Comparison of ENCODE assay signal across 19 cellular contexts in genomic region chr3:135034291-135034768, GRCh38.
DNase-seq lines count a peak whose midpoint lies in the region; ATAC-seq, FAIRE-seq and TF ChIP-seq lines count a peak whose summit lies in the region.
"Had no signal": no experiment of that assay in that cellular context is flagged by ENCODE, and none has a peak within 500 bp of the region (broad histone marks: within the 10 kb centered on the region; RNA-seq: fewer than 3 reads in every experiment).

No MANE protein-coding gene starts in this region.

- H2BK5ac ChIP-seq in mesendoderm (ENCODE audit: low read length) = no peak overlapping the region

- H2BK120ac ChIP-seq in mesendoderm (ENCODE audit: low read depth, low read length) = no peak overlapping the region

- no peaks in the 10 kb centered on the region for H3K79me1 ChIP-seq in mesendoderm (ENCODE audit: low read length)

- ATAC-seq in GM19324 (IDR thresholded peaks at IDR 0.05; ENCODE audit: low FRiP score, unreplicated experiment) = no peak
- ATAC-seq: K562; stimulated activated naive CD8-positive, alpha-beta T cell treated with anti-CD3 and anti-CD28 coated beads, Interleukin-15, Interleukin-2, amounts not matched to agents 100 U/mL and 50 U/mL, for 24 hours had no signal

- H2AK5ac ChIP-seq in mesendoderm (ENCODE audit: low read length) = no peak overlapping the region

- H3K9me2 ChIP-seq in hepatocyte (replicated peaks; ENCODE audit: insufficient read depth) = no peaks in the 10 kb centered on the region

- H3K4me3 ChIP-seq in hepatocyte (no peak overlapping the region), mesendoderm (ENCODE audit: low read length) (no peak overlapping the region)
- H3K4me3 ChIP-seq: breast epithelium, K562, skin epidermis, vagina had no signal

- 54% methylated on average over 4 of the region's 4 CpGs for WGBS in hepatocyte (ENCODE audit: low lambda C conversion rate, missing lambda C conversion rate)
- no CpG with 5 or more reads among the region's 4 CpGs for WGBS in mesendoderm (ENCODE audit: extremely low coverage, insufficient coverage, low lambda C conversion rate)

- H3K27me3 ChIP-seq in hepatocyte = no peaks in the 10 kb centered on the region
- H3K27me3 ChIP-seq in mesendoderm (ENCODE audit: insufficient read depth, low read length, poor library complexity) = no peaks in the 10 kb centered on the region
- H3K27me3 ChIP-seq: breast epithelium, vagina had no signal

- H3K79me2 ChIP-seq in hepatocyte (no peaks in the 10 kb centered on the region), mesendoderm (ENCODE audit: control insufficient read depth, insufficient read depth, low read length) (no peaks in the 10 kb centered on the region)

- no peak overlapping the region for H3K4ac ChIP-seq in mesendoderm (ENCODE audit: low read depth, low read length)

- H3K4me2 ChIP-seq in hepatocyte (no peak overlapping the region), mesendoderm (ENCODE audit: low read length) (no peak overlapping the region)

- H3K9ac ChIP-seq in mesendoderm (ENCODE audit: low read length) = no peak overlapping the region

- H2AFZ ChIP-seq in hepatocyte = no peak overlapping the region

- H3K56ac ChIP-seq in mesendoderm (ENCODE audit: low read length) = no peak overlapping the region

- H3K23ac ChIP-seq in mesendoderm (ENCODE audit: low read length) = no peak overlapping the region

- H3K18ac ChIP-seq in mesendoderm (ENCODE audit: low read length) = no peak overlapping the region

- TF ChIP-seq CTCF in hepatocyte (IDR thresholded peaks at IDR 0.05; ENCODE audit: poor library complexity) = no peak

- H3K9me3 ChIP-seq in hepatocyte (ENCODE audit: low read depth) = no peaks in the 10 kb centered on the region
- H3K9me3 ChIP-seq: breast epithelium, vagina had no signal

- no peak overlapping the region for H2BK15ac ChIP-seq in mesendoderm (replicated peaks; ENCODE audit: low read depth)

- no peak overlapping the region for H4K8ac ChIP-seq in mesendoderm (ENCODE audit: low read depth, low read length)

- H3K36me3 ChIP-seq in hepatocyte (replicated peaks; ENCODE audit: insufficient read depth, low read depth) = no peaks in the 10 kb centered on the region
- H3K36me3 ChIP-seq in mesendoderm (ENCODE audit: control insufficient read depth, insufficient read depth, low read length) = no peaks in the 10 kb centered on the region
- H3K36me3 ChIP-seq: breast epithelium, vagina had no signal

- H4K20me1 ChIP-seq in hepatocyte (ENCODE audit: insufficient read depth, poor library complexity, severe bottlenecking) = no peaks in the 10 kb centered on the region

- H3K27ac ChIP-seq in hepatocyte = no peak overlapping the region
- no peak overlapping the region for H3K27ac ChIP-seq in mesendoderm (ENCODE audit: low read depth, low read length)
- H3K27ac ChIP-seq: breast epithelium, skin epidermis, vagina had no signal

- FAIRE-seq in HTR-8/SVneo (lab: Jason Lieb, UNC) = no peak
- FAIRE-seq: frontal cortex, K562 had no signal

- DNase-seq in COR-L47 (lab: John Stamatoyannopoulos, UW) (peak; percentile 39), NCI-H128 (lab: John Stamatoyannopoulos, UW; ENCODE audit: unreplicated experiment) (peak; percentile 62), NCI-H510A (lab: John Stamatoyannopoulos, UW) (peak; percentile 84), hepatocyte (ENCODE audit: low spot score) (peak; percentile 18), mesendoderm (no peak), HTR-8/SVneo (ENCODE audit: insufficient read length, low spot score) (no peak)
- DNase-seq in effector CD4-positive, alpha-beta T cell = no peak
- DNase-seq: activated CD8-positive, alpha-beta memory T cell treated with anti-CD3 and anti-CD28 coated beads, Interleukin-2, amount 50 U/mL, for 48 hours; effector memory CD4-positive, alpha-beta T cell; H7; NCI-H226; RPMI8226; stimulated activated naive CD8-positive, alpha-beta T cell treated with anti-CD3 and anti-CD28 coated beads, Interleukin-15, Interleukin-2, amounts not matched to agents 100 U/mL and 50 U/mL, for 24 hours had no signal

- H3K4me1 ChIP-seq in hepatocyte (ENCODE audit: insufficient read depth) = no peaks in the 10 kb centered on the region
- H3K4me1 ChIP-seq in mesendoderm (ENCODE audit: control insufficient read depth, low read depth, low read length) = no peaks in the 10 kb centered on the region
- H3K4me1 ChIP-seq: breast epithelium, vagina had no signal

- no peak overlapping the region for H4K5ac ChIP-seq in mesendoderm (ENCODE audit: low read length)

Comparison
In these comparisons a context has a peak if more than half of its experiments do, and no peak if none do; other contexts are left out.
1. DNase-seq: peak in COR-L47 (single experiment), NCI-H128 (single experiment), NCI-H510A (single experiment) and hepatocyte (single experiment); none in mesendoderm (single experiment), HTR-8/SVneo (single experiment) and effector CD4-positive, alpha-beta T cell (single experiment).